ENCODE assay signal across 13 cellular contexts in genomic region chr1:156060937-156061636, GRCh38. TPM values are rescaled to one million over a fixed set of nuclear protein-coding genes. Genes with fewer than 3 reads are reported as not detected.
DNase-seq lines count a peak whose midpoint lies in the region; ATAC-seq and TF ChIP-seq lines count a peak whose summit lies in the region.
"Had no signal": no experiment of that assay in that cellular context is flagged by ENCODE, and none has a peak within 500 bp of the region (broad histone marks: within the 10 kb centered on the region; RNA-seq: fewer than 3 reads in every experiment).

TSS of gene RAB25 (plus strand) at chr1:156061160. CDS start at chr1:156061401, 241 bp downstream.

- H3K36me3 ChIP-seq in A673 (ENCODE audit: insufficient read depth, low read length, poor library complexity, severe bottlenecking) = no peaks in the 10 kb centered on the region
- H3K36me3 ChIP-seq: BE2C had no signal

- no peak; the same call in 1 of the 2 replicates for TF ChIP-seq EP300 in Ishikawa (IDR thresholded peaks at IDR 0.05; ENCODE audit: borderline replicate concordance)

- CTCF ChIA-PET in A673 (lab: Charles Lee) = interaction anchor here (0.6 kb wide), 1 partner anchor 13 kb away, joined by 3 read pairs; no protein-coding TSS in a partner anchor
- CTCF ChIA-PET in MCF 10A (lab: Yijun Ruan, JAX) = interaction anchor here (1.2 to 1.6 kb wide), 2 partner anchors 60 to 89 kb away, joined by 3 to 4 read pairs; no protein-coding TSS in a partner anchor

- no peaks in the 10 kb centered on the region for H3K9me3 ChIP-seq in A673 (ENCODE audit: low read depth, low read length, poor library complexity, severe bottlenecking)
- H3K9me3 ChIP-seq: BE2C, left ventricle myocardium inferior had no signal

- H3K27me3 ChIP-seq in A673 (replicated peaks; ENCODE audit: insufficient read depth, low read depth, low read length, poor library complexity) = no peaks in the 10 kb centered on the region
- H3K27me3 ChIP-seq: BE2C had no signal

- TF ChIP-seq RAD21 in Ishikawa (IDR thresholded peaks at IDR 0.05; ENCODE audit: low read depth) = no peak; the same call in 1 of the 2 replicates

- no peak within 1 kb of the TSS for H3K4me3 ChIP-seq in A673 (ENCODE audit: low read depth, low read length, poor library complexity, severe bottlenecking)
- peak within 1 kb of the TSS; percentile 0 for H3K4me3 ChIP-seq in lower leg skin (ENCODE audit: low read depth, poor library complexity, severe bottlenecking)
- H3K4me3 ChIP-seq: left ventricle myocardium inferior had no signal

- H3K4me3 Mint-ChIP-seq in MCF 10A (ENCODE audit: unreplicated experiment) = peak within 1 kb of the TSS; percentile 46

- H3K4me1 Mint-ChIP-seq in MCF 10A (ENCODE audit: insufficient read depth, unreplicated experiment) = peaks cover 24% of the 10 kb centered on the region

- TF ChIP-seq CTCF in A673 (conservative IDR thresholded peaks at IDR 0.05; ENCODE audit: low read depth, low read length) = no peak
- TF ChIP-seq CTCF in MCF 10A (IDR thresholded peaks at IDR 0.05; ENCODE audit: unreplicated experiment) = no peak
- TF ChIP-seq CTCF in lower leg skin (IDR thresholded peaks at IDR 0.05) = no peak

- intact Hi-C loops in A673 (cut with micrococcal nuclease; ENCODE audit: unreplicated experiment) (no loop called here), MCF 10A (cut with micrococcal nuclease) (no loop called here), lower leg skin (cut with DNase I; ENCODE audit: low total_unique reads) (loop anchor here (5.0 kb wide), 1 partner anchor 1279 kb away; no protein-coding TSS in a partner anchor), posterior vena cava (cut with DNase I) (no loop called here)

- DNase-seq in A673 (ENCODE audit: low spot score) (peak; percentile 71), MCF 10A (ENCODE audit: unreplicated experiment) (no peak), lower leg skin (ENCODE audit: low spot score in 2 of 2) (peak; percentile 62 to 90), AG20443 (ENCODE audit: low spot score) (no peak), posterior vena cava (ENCODE audit: low spot score) (no peak), T-helper 9 cell (no peak)
- DNase-seq: activated CD8-positive, alpha-beta memory T cell treated with anti-CD3 and anti-CD28 coated beads, Interleukin-2, amount 50 U/mL, for 48 hours; BE2C; left ventricle myocardium inferior had no signal

- no peak for TF ChIP-seq POLR2A in lower leg skin (IDR thresholded peaks at IDR 0.05)

- peaks cover 16% of the 10 kb centered on the region for H3K36me3 Mint-ChIP-seq in MCF 10A (ENCODE audit: insufficient read depth, unreplicated experiment)

- H3K4me1 ChIP-seq in A673 (ENCODE audit: insufficient read depth, low read length, poor library complexity, severe bottlenecking) = peaks cover 13% of the 10 kb centered on the region
- H3K4me1 ChIP-seq: BE2C had no signal

- no peaks in the 10 kb centered on the region for H3K27me3 Mint-ChIP-seq in MCF 10A (ENCODE audit: insufficient read depth, unreplicated experiment)

- H3K27ac Mint-ChIP-seq in MCF 10A (ENCODE audit: low read depth, unreplicated experiment) = peak within 1 kb of the TSS; percentile 20

- H3K9me3 Mint-ChIP-seq in MCF 10A (ENCODE audit: unreplicated experiment) = no peaks in the 10 kb centered on the region

- no peak for ATAC-seq in HG03354 (IDR thresholded peaks at IDR 0.05; ENCODE audit: poor library complexity, severe bottlenecking, unreplicated experiment)

- BruUV-seq in A673 (replicated peaks; lab: Mats Ljungman, UMichigan) (no TSS peak), MCF 10A (replicated peaks; lab: Mats Ljungman, UMichigan) (no TSS peak)

- POLR2A ChIA-PET in A673 (lab: Charles Lee; ENCODE audit: low non-redundant PET) (interaction anchor here (0.6 to 0.7 kb wide), 2 partner anchors 53 to 316 kb away, joined by 3 read pairs; no protein-coding TSS in a partner anchor), MCF 10A (lab: Yijun Ruan, JAX) (interaction anchor here (0.6 kb wide), 1 partner anchor 545 kb away, joined by 3 read pairs; no protein-coding TSS in a partner anchor)

- H3K27ac ChIP-seq in A673 (ENCODE audit: low read depth, low read length, poor library complexity, severe bottlenecking) = peak within 1 kb of the TSS; percentile 64
- H3K27ac ChIP-seq: KMS-11, left ventricle myocardium inferior had no signal

- 33 to 36% methylated on average over 11 of the region's 11 CpGs for WGBS in lower leg skin, 2 donors

TF ChIP-seq in Ishikawa, 13 proteins besides CTCF, POLR2A, EP300 and RAD21:
- 0 out of 2 replicates have a peak, but pooled peaks have one; percentile 51 for TF ChIP-seq TCF12 (IDR thresholded peaks at IDR 0.05; ENCODE audit: low read depth)
- no peak for TF ChIP-seq YY1 (IDR thresholded peaks at IDR 0.05; ENCODE audit: low read depth)
- TF ChIP-seq REST (IDR thresholded peaks at IDR 0.05; ENCODE audit: low read depth) = no peak
- no peak for TF ChIP-seq FOXM1 (IDR thresholded peaks at IDR 0.05; ENCODE audit: borderline replicate concordance, low read depth)
- TF ChIP-seq TEAD4 (IDR thresholded peaks at IDR 0.05) = peak; percentile 15; the same call in 1 of the 2 replicates
- TF ChIP-seq EGR1 (IDR thresholded peaks at IDR 0.05) = peak; percentile 35; the same call in 1 of the 2 replicates
- peak; percentile 80 for TF ChIP-seq CREB1 (IDR thresholded peaks at IDR 0.05; ENCODE audit: low read depth)
- peak; percentile 43; the same call in 1 of the 2 replicates for TF ChIP-seq NFIC (IDR thresholded peaks at IDR 0.05)
- TF ChIP-seq TAF1 (IDR thresholded peaks at IDR 0.05; ENCODE audit: low read depth) = peak; percentile 60
- TF ChIP-seq, protein P1, sequence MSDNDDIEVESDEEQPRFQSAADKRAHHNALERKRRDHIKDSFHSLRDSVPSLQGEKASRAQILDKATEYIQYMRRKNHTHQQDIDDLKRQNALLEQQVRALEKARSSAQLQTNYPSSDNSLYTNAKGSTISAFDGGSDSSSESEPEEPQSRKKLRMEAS (IDR thresholded peaks at IDR 0.05) = peak; percentile 76
- no peak for TF ChIP-seq CEBPB (IDR thresholded peaks at IDR 0.05)
- TF ChIP-seq, protein P2, sequence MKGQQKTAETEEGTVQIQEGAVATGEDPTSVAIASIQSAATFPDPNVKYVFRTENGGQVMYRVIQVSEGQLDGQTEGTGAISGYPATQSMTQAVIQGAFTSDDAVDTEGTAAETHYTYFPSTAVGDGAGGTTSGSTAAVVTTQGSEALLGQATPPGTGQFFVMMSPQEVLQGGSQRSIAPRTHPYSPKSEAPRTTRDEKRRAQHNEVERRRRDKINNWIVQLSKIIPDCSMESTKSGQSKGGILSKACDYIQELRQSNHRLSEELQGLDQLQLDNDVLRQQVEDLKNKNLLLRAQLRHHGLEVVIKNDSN (IDR thresholded peaks at IDR 0.05) = 0 out of 2 replicates have a peak, but pooled peaks have one; percentile 28
- peak; percentile 38; the same call in 1 of the 2 replicates for TF ChIP-seq ZBTB7A (IDR thresholded peaks at IDR 0.05; ENCODE audit: low read depth)
TF ChIP-seq in Ishikawa: peak in this region for 9.

RNA-seq across cellular contexts. Expression of gene RAB25, which starts in this region (rescaled TPM):
- total RNA-seq in A673 (2021) = 0.47 and 0.66 TPM in 2 replicates
- 1.6 and 5.5 TPM in 2 replicates for total RNA-seq in MCF 10A (2022)
- total RNA-seq in lower leg skin = 100 to 1,000 TPM; 211 to 281 (median 251) TPM
- total RNA-seq in posterior vena cava = not detected
- total RNA-seq: left ventricle myocardium inferior, SK-MEL-5 had no signal

Comparison
In these comparisons a context has a peak if more than half of its experiments do, and no peak if none do; other contexts are left out.
1. RNA of gene RAB25 (total RNA-seq): 211 to 281 TPM in lower leg skin; 1.6 to 5.5 TPM in MCF 10A, 0.47 to 0.66 TPM in A673 and not detected in posterior vena cava; every median in the first group is over 10 times any median in the second.
2. Peak in DNase-seq and H3K27ac ChIP-seq in A673; RNA of the gene not detected or under 1 TPM.
3. DNase-seq: peak in lower leg skin (2 of 2); none in MCF 10A (single experiment), AG20443 (single experiment), posterior vena cava (single experiment) and T-helper 9 cell (single experiment).